In genomic region chr5:45262061-45262590, GRCh38 we compare ENCODE assay signal across 18 cellular contexts.
DNase-seq lines count a peak whose midpoint lies in the region; ATAC-seq, FAIRE-seq and TF ChIP-seq lines count a peak whose summit lies in the region.
"Had no signal": no experiment of that assay in that cellular context is flagged by ENCODE, and none has a peak within 500 bp of the region (broad histone marks: within the 10 kb centered on the region; RNA-seq: fewer than 3 reads in every experiment).

No MANE protein-coding gene starts in this region.

- peak; percentile 6 for DNase-seq in NCI-H82 (lab: John Stamatoyannopoulos, UW)
- no peak for DNase-seq in NCI-H82 treated with DMSO at 0.1 percent for 48 hours (lab: John Stamatoyannopoulos, UW; ENCODE audit: unreplicated experiment)
- peak; percentile 55 for DNase-seq in RWPE2 (ENCODE audit: low spot score)
- DNase-seq in kidney: peak; percentile 78
- no peak for DNase-seq in stimulated activated effector memory CD8-positive, alpha-beta T cell treated with anti-CD3 and anti-CD28 coated beads, Interleukin-12 subunit alpha, Interleukin-12 subunit beta, amount 100 ng/mL, for 72 hours (ENCODE audit: low spot score in 2 of 2)
- DNase-seq in mesenteric fat pad (ENCODE audit: low spot score): no peak
- DNase-seq in effector memory CD4-positive, alpha-beta T cell: no peak
- no peak for DNase-seq in DMS153 (lab: John Stamatoyannopoulos, UW)
- DNase-seq: 8988T; CD8-positive, alpha-beta memory T cell; GOT3; HFFc6; MM.1S; NCI-H1105; NCI-H187 treated with DMSO at 0.1 percent for 48 hours; NCI-H510A had no signal

- intact Hi-C loops in kidney (cut with DNase I): no loop called here

- H3K4me1 ChIP-seq in RWPE2 (ENCODE audit: insufficient read depth, poor library complexity, severe bottlenecking) (no peaks in the 10 kb centered on the region), kidney (ENCODE audit: control insufficient read depth in 1 of 2, insufficient read depth in 1 of 2, low read depth in 1 of 2, low read length in 2 of 2) (no peaks in the 10 kb centered on the region)
- H3K4me1 ChIP-seq in effector memory CD4-positive, alpha-beta T cell (ENCODE audit: control insufficient read depth, insufficient read depth, low read length, poor library complexity, severe bottlenecking): no peaks in the 10 kb centered on the region
- H3K4me1 ChIP-seq: BLaER1 had no signal

- no peaks in the 10 kb centered on the region for H3K36me3 Mint-ChIP-seq in stimulated activated effector memory CD8-positive, alpha-beta T cell treated with anti-CD3 and anti-CD28 coated beads, Interleukin-12 subunit alpha, Interleukin-12 subunit beta, amount 100 ng/mL, for 72 hours
- H3K36me3 Mint-ChIP-seq: CD8-positive, alpha-beta memory T cell had no signal

- H3K9me3 ChIP-seq in RWPE2 (ENCODE audit: severe bottlenecking) (no peaks in the 10 kb centered on the region), kidney (ENCODE audit: control insufficient read depth in 1 of 2, low read length in 2 of 2) (no peaks in the 10 kb centered on the region)
- H3K9me3 ChIP-seq in effector memory CD4-positive, alpha-beta T cell (ENCODE audit: control insufficient read depth, low read length): no peaks in the 10 kb centered on the region
- H3K9me3 ChIP-seq: BLaER1 had no signal

- H3K4me1 Mint-ChIP-seq in stimulated activated effector memory CD8-positive, alpha-beta T cell treated with anti-CD3 and anti-CD28 coated beads, Interleukin-12 subunit alpha, Interleukin-12 subunit beta, amount 100 ng/mL, for 72 hours: no peaks in the 10 kb centered on the region
- H3K4me1 Mint-ChIP-seq: CD8-positive, alpha-beta memory T cell had no signal

- H3K36me3 ChIP-seq in RWPE2 (ENCODE audit: low read depth) (no peaks in the 10 kb centered on the region), kidney (ENCODE audit: control insufficient read depth in 1 of 2, insufficient read depth in 2 of 2, low read length in 2 of 2) (no peaks in the 10 kb centered on the region)
- H3K36me3 ChIP-seq in effector memory CD4-positive, alpha-beta T cell (ENCODE audit: control insufficient read depth, insufficient read depth, low read length): no peaks in the 10 kb centered on the region
- H3K36me3 ChIP-seq: BLaER1 had no signal

- H3K4me3 ChIP-seq in RWPE2 (ENCODE audit: severe bottlenecking) (no peak overlapping the region), kidney (ENCODE audit: low read length in 2 of 2) (no peak overlapping the region)
- H3K4me3 ChIP-seq in effector memory CD4-positive, alpha-beta T cell (ENCODE audit: insufficient read depth, low read depth, low read length, poor library complexity, severe bottlenecking): no peak overlapping the region
- H3K4me3 ChIP-seq: BLaER1 had no signal

- H3K27ac Mint-ChIP-seq in stimulated activated effector memory CD8-positive, alpha-beta T cell treated with anti-CD3 and anti-CD28 coated beads, Interleukin-12 subunit alpha, Interleukin-12 subunit beta, amount 100 ng/mL, for 72 hours: no peak overlapping the region
- H3K27ac Mint-ChIP-seq: CD8-positive, alpha-beta memory T cell; HFFc6 had no signal

- no peak overlapping the region for H3K9ac ChIP-seq in kidney (ENCODE audit: low read length in 2 of 2)
- H3K9ac ChIP-seq: BLaER1 had no signal

- ATAC-seq in RWPE2 (ENCODE audit: low read depth): no peak; the same call in 2 of the 3 replicates
- ATAC-seq in stimulated activated effector memory CD8-positive, alpha-beta T cell treated with anti-CD3 and anti-CD28 coated beads, Interleukin-12 subunit alpha, Interleukin-12 subunit beta, amount 100 ng/mL, for 72 hours: peak; percentile 13
- ATAC-seq: HepG2 had no signal

- H3K27me3 ChIP-seq in RWPE2 (ENCODE audit: insufficient read depth, poor library complexity, severe bottlenecking): no peaks in the 10 kb centered on the region
- no peaks in the 10 kb centered on the region for H3K27me3 ChIP-seq in effector memory CD4-positive, alpha-beta T cell (replicated peaks; ENCODE audit: control insufficient read depth, insufficient read depth, low read length, poor library complexity, severe bottlenecking)
- H3K27me3 ChIP-seq: BLaER1 had no signal

- no peak overlapping the region for H3K4me3 Mint-ChIP-seq in stimulated activated effector memory CD8-positive, alpha-beta T cell treated with anti-CD3 and anti-CD28 coated beads, Interleukin-12 subunit alpha, Interleukin-12 subunit beta, amount 100 ng/mL, for 72 hours
- H3K4me3 Mint-ChIP-seq: CD8-positive, alpha-beta memory T cell; HFFc6 had no signal

- peaks cover 9% of the 10 kb centered on the region for H3K9me3 Mint-ChIP-seq in stimulated activated effector memory CD8-positive, alpha-beta T cell treated with anti-CD3 and anti-CD28 coated beads, Interleukin-12 subunit alpha, Interleukin-12 subunit beta, amount 100 ng/mL, for 72 hours

- no peak for FAIRE-seq in kidney (lab: Jason Lieb, UNC)
- FAIRE-seq: HepG2 had no signal

- H3K27ac ChIP-seq in RWPE2 (ENCODE audit: poor library complexity, severe bottlenecking): no peak overlapping the region
- no peak overlapping the region for H3K27ac ChIP-seq in kidney (ENCODE audit: low read depth in 2 of 2, low read length in 2 of 2)
- H3K27ac ChIP-seq in effector memory CD4-positive, alpha-beta T cell (ENCODE audit: insufficient read depth, low read length, poor library complexity, severe bottlenecking): no peak overlapping the region
- H3K27ac ChIP-seq: BLaER1 had no signal

- TF ChIP-seq CTCF in RWPE2 (IDR thresholded peaks at IDR 0.05; ENCODE audit: poor library complexity, severe bottlenecking) (no peak), kidney (IDR thresholded peaks at IDR 0.05; ENCODE audit: borderline replicate concordance, extremely low read depth, insufficient read depth) (no peak)

Comparison
In these comparisons a context has a peak if more than half of its experiments do, and no peak if none do; other contexts are left out.
1. DNase-seq: peak in NCI-H82 (single experiment), RWPE2 (single experiment) and kidney (single experiment); none in NCI-H82 treated with DMSO at 0.1 percent for 48 hours (single experiment), stimulated activated effector memory CD8-positive, alpha-beta T cell treated with anti-CD3 and anti-CD28 coated beads, Interleukin-12 subunit alpha, Interleukin-12 subunit beta, amount 100 ng/mL, for 72 hours (0 of 2), mesenteric fat pad (single experiment), effector memory CD4-positive, alpha-beta T cell (0 of 3) and DMS153 (single experiment).